In the genomic region with DNA sequence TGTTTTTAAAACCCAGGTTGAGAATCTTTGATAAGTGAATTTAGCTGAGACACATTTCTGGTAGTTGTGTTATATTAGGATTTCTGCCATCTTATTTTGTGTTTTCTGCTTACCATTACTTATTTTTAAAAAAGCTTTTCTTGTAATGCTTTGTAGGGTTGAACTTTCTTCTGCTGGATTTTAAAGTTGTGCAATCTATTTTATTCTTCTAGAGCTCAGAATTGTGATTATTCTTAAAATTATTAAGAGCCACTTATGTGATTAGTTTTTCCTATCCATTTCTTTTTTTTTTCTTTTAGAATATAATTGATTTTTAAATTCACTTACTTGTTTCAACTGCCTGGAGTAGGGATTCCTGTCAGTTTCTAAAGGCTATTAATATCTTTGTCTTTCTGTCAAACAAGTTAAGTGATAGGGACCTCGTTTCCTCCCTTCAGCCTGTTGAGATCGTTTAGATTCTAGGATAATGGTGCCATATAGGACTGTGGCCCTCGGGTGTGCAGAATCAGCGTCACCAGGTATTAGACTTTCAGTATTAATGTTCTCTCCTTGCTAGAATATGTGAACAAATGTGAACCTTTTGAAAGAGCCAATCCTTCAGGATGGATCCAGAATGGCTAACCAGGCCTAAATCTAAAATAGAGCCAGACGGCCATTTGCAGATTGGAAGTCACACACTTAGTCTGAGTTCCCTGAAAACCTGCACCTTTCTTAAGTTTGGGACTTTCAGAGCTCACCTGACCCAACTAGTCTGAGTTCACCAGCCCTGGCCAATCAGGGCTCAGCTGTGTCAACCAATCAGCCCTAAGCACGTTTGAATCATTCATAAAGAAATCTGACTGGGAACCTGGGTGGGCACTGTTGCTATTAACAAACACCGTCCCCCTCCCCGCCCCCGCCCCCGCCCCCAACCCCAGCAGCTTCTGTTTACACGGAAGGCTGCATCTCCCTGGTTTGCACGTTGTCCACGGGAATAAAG, we compare ENCODE assay signal across 1 cellular context.
TF ChIP-seq lines count a peak whose summit lies in the region.

No MANE protein-coding gene starts in this region.

TF ChIP-seq in GM23338, 12 proteins besides CTCF, POLR2A, EP300 and RAD21 (continued from another document):
- TF ChIP-seq ZNF462 (CRISPR knock-in tag; IDR thresholded peaks at IDR 0.05) (no peak), JUNB (IDR thresholded peaks at IDR 0.05; ENCODE audit: unreplicated experiment) (no peak), REST (IDR thresholded peaks at IDR 0.05; ENCODE audit: unreplicated experiment) (no peak), STAT1 (IDR thresholded peaks at IDR 0.05; ENCODE audit: unreplicated experiment) (no peak), CREB1 (CRISPR knock-in tag; IDR thresholded peaks at IDR 0.05; ENCODE audit: low read depth) (no peak), NANOG (IDR thresholded peaks at IDR 0.05; ENCODE audit: borderline replicate concordance) (no peak), EZH2 (IDR thresholded peaks at IDR 0.05; ENCODE audit: low read depth, unreplicated experiment) (no peak), ZNF114 (CRISPR knock-in tag; IDR thresholded peaks at IDR 0.05) (no peak), POLR2AphosphoS5 (IDR thresholded peaks at IDR 0.05; ENCODE audit: low read depth) (no peak)
- TF ChIP-seq, protein P1, sequence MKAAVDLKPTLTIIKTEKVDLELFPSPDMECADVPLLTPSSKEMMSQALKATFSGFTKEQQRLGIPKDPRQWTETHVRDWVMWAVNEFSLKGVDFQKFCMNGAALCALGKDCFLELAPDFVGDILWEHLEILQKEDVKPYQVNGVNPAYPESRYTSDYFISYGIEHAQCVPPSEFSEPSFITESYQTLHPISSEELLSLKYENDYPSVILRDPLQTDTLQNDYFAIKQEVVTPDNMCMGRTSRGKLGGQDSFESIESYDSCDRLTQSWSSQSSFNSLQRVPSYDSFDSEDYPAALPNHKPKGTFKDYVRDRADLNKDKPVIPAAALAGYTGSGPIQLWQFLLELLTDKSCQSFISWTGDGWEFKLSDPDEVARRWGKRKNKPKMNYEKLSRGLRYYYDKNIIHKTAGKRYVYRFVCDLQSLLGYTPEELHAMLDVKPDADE (IDR thresholded peaks at IDR 0.05): no peak
